ENCODE assay signal across 18 cellular contexts in the genomic region with DNA sequence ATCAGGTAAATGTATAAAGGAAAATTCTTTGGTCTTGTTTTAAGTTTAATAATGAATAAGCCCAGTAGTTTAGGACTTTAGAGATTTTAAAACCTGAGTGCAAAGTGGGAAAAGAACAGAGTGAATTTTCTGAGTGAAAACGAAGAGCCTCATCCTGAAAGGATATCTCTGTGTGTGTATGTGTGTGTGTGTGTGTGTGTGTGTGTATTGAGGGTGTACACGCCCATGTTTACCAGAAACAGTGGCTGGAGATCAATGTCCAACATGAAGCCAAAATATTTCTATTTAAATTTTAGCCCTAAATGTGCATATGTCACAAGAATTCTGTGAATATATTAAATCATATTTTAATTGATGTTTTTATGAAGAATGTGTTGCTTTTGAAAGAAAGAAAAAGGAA.
DNase-seq lines count a peak whose midpoint lies in the region; ATAC-seq, FAIRE-seq and TF ChIP-seq lines count a peak whose summit lies in the region.
"Had no signal": no experiment of that assay in that cellular context is flagged by ENCODE, and none has a peak within 500 bp of the region (broad histone marks: within the 10 kb centered on the region; RNA-seq: fewer than 3 reads in every experiment).

No MANE protein-coding gene starts in this region.

- no TSS peak for BruUV-seq in K562 (replicated peaks; lab: Mats Ljungman, UMichigan)

- H3K36me3 ChIP-seq in K562 (ENCODE audit: control insufficient read depth, insufficient read depth, low read length), result no peaks in the 10 kb centered on the region
- no peaks in the 10 kb centered on the region for H3K36me3 ChIP-seq in CD8-positive, alpha-beta T cell (ENCODE audit: insufficient read depth, low read length)

- TF ChIP-seq POLR2A in K562 (conservative IDR thresholded peaks at IDR 0.05), result no peak

- in situ Hi-C loops in K562 (cut with MboI), result no loop called here

- no peak overlapping the region for H3K4me3 Mint-ChIP-seq in naive thymus-derived CD8-positive, alpha-beta T cell
- H3K4me3 Mint-ChIP-seq in CD8-positive, alpha-beta T cell, result no peak overlapping the region
- H3K4me3 Mint-ChIP-seq: CD4-positive, alpha-beta memory T cell; H9 had no signal

- no peak for TF ChIP-seq CTCF in K562 (IDR thresholded peaks at IDR 0.05 in 2 of 3, conservative IDR thresholded peaks at IDR 0.05 in 1 of 3; ENCODE audit: insufficient read depth in 2 of 3, low read depth in 1 of 3, low read length in 3 of 3)
- no peak for TF ChIP-seq CTCF in CD8-positive, alpha-beta T cell (IDR thresholded peaks at IDR 0.05)

- no peaks in the 10 kb centered on the region for H3K9me1 ChIP-seq in K562 (ENCODE audit: control insufficient read depth, insufficient read depth, low read length)

- CTCF ChIA-PET in K562 (lab: Yijun Ruan, JAX; ENCODE audit: low intra/inter-chr PET ratio), result no interaction called here
- CTCF ChIA-PET in CD8-positive, alpha-beta T cell (lab: Charles Lee), result no interaction called here

- intact Hi-C loops in K562 (cut with micrococcal nuclease), result no loop called here
- intact Hi-C loops in CD8-positive, alpha-beta T cell (cut with DNase I, micrococcal nuclease), result no loop called here

- no peaks in the 10 kb centered on the region for H3K4me1 Mint-ChIP-seq in naive thymus-derived CD8-positive, alpha-beta T cell
- no peaks in the 10 kb centered on the region for H3K4me1 Mint-ChIP-seq in CD8-positive, alpha-beta T cell (ENCODE audit: low read depth)
- H3K4me1 Mint-ChIP-seq: CD4-positive, alpha-beta memory T cell had no signal

- no peak overlapping the region for H3K27ac Mint-ChIP-seq in naive thymus-derived CD8-positive, alpha-beta T cell
- H3K27ac Mint-ChIP-seq in CD8-positive, alpha-beta T cell, result no peak overlapping the region
- H3K27ac Mint-ChIP-seq: CD4-positive, alpha-beta memory T cell had no signal

- no peak for TF ChIP-seq EP300 in K562 (IDR thresholded peaks at IDR 0.05; ENCODE audit: low read length)

- H3K9ac ChIP-seq in K562 (ENCODE audit: insufficient read depth in 1 of 2, low read depth in 2 of 2, low read length in 2 of 2), result 0 out of 4 replicates have a peak overlapping the region, but pooled peaks of 1 of the 2 experiments have one; percentile 10
- H3K9ac ChIP-seq: GM23248 had no signal

- no peaks in the 10 kb centered on the region for H3K36me3 Mint-ChIP-seq in naive thymus-derived CD8-positive, alpha-beta T cell
- no peaks in the 10 kb centered on the region for H3K36me3 Mint-ChIP-seq in CD8-positive, alpha-beta T cell
- H3K36me3 Mint-ChIP-seq: CD4-positive, alpha-beta memory T cell had no signal

- 29% methylated on average over 2 of the region's 2 CpGs for WGBS in K562 (ENCODE audit: insufficient coverage, low coverage, missing lambda C conversion rate)

- peak; percentile 6 for DNase-seq in NCI-H2227 (lab: John Stamatoyannopoulos, UW; ENCODE audit: unreplicated experiment)
- DNase-seq in NCI-H69 (lab: John Stamatoyannopoulos, UW), result peak; percentile 49
- DNase-seq in K562 (ENCODE audit: extremely low read depth in 1 of 4, low spot score in 3 of 4), result no peak
- no peak for DNase-seq in DMS53 (lab: John Stamatoyannopoulos, UW)
- no peak for DNase-seq in naive thymus-derived CD8-positive, alpha-beta T cell
- no peak for DNase-seq in CD8-positive, alpha-beta T cell
- DNase-seq: C1 segment of cervical spinal cord; Caco-2; CD4-positive, alpha-beta memory T cell; DMS153; DMS79; EL; GDM1; GM23248; H9 had no signal

- no peak for ATAC-seq in K562
- ATAC-seq in naive thymus-derived CD8-positive, alpha-beta T cell, result no peak
- no peak for ATAC-seq in CD8-positive, alpha-beta T cell
- ATAC-seq: GM12878, HCT116 had no signal

- H3K27me3 Mint-ChIP-seq in naive thymus-derived CD8-positive, alpha-beta T cell, result no peaks in the 10 kb centered on the region
- no peaks in the 10 kb centered on the region for H3K27me3 Mint-ChIP-seq in CD8-positive, alpha-beta T cell (ENCODE audit: low read depth)
- H3K27me3 Mint-ChIP-seq: CD4-positive, alpha-beta memory T cell had no signal

- no peak for FAIRE-seq in K562 (lab: Jason Lieb, UNC)
- FAIRE-seq: GM12878, GM19239 had no signal

- H3K27me3 ChIP-seq in K562 (ENCODE audit: control insufficient read depth in 2 of 2, insufficient read depth in 2 of 2, low read length in 2 of 2), result no peaks in the 10 kb centered on the region
- H3K27me3 ChIP-seq in CD8-positive, alpha-beta T cell (ENCODE audit: insufficient read depth, low read length), result no peaks in the 10 kb centered on the region

- peak overlapping the region; percentile 54; the same call in 1 of the 2 replicates for H2AFZ ChIP-seq in K562 (ENCODE audit: low read depth, low read length)
- H2AFZ ChIP-seq: GM23248 had no signal

- H4K20me1 ChIP-seq in K562 (replicated peaks; ENCODE audit: control insufficient read depth, insufficient read depth, low read length), result no peaks in the 10 kb centered on the region

- H3K79me2 ChIP-seq in K562 (ENCODE audit: control insufficient read depth, insufficient read depth, low read length), result peaks cover 23% of the 10 kb centered on the region

- POLR2A ChIA-PET in K562 (lab: Yijun Ruan, JAX), result no interaction called here
- POLR2A ChIA-PET in naive thymus-derived CD8-positive, alpha-beta T cell (lab: Charles Lee), result no interaction called here
- POLR2A ChIA-PET in CD8-positive, alpha-beta T cell (lab: Charles Lee), result no interaction called here

- peak overlapping the region; percentile 34; the same call in 1 of the 2 replicates for H3K4me2 ChIP-seq in K562 (ENCODE audit: insufficient read depth, low read length)

- H3K4me1 ChIP-seq in K562 (replicated peaks in 1 of 2; ENCODE audit: control insufficient read depth in 2 of 2, insufficient read depth in 2 of 2, low read length in 2 of 2), result peaks cover 0 to 4% of the 10 kb centered on the region in 2 experiments; a peak in 2 of 5 replicates
- no peaks in the 10 kb centered on the region for H3K4me1 ChIP-seq in CD8-positive, alpha-beta T cell (ENCODE audit: insufficient read depth, low read length)
- H3K4me1 ChIP-seq: Caco-2 had no signal

- H3K4me3 ChIP-seq in K562, result no peak overlapping the region
- H3K4me3 ChIP-seq in CD8-positive, alpha-beta T cell (ENCODE audit: low read depth, low read length), result no peak overlapping the region
- H3K4me3 ChIP-seq: GM12878, GM23248 had no signal

- TF ChIP-seq RAD21 in K562 (CRISPR knock-in tag; conservative IDR thresholded peaks at IDR 0.05 in 1 of 2, IDR thresholded peaks at IDR 0.05 in 1 of 2), result no peak

- H3K9me3 Mint-ChIP-seq in naive thymus-derived CD8-positive, alpha-beta T cell, result peaks cover 0 to 3% (median 1%) of the 10 kb centered on the region in 9 donors
- H3K9me3 Mint-ChIP-seq in CD8-positive, alpha-beta T cell, result peaks cover 5% of the 10 kb centered on the region
- H3K9me3 Mint-ChIP-seq: H9 had no signal

- H3K9me3 ChIP-seq in K562 (replicated peaks; ENCODE audit: control insufficient read depth, insufficient read depth, low read depth, low read length), result no peaks in the 10 kb centered on the region
- no peaks in the 10 kb centered on the region for H3K9me3 ChIP-seq in CD8-positive, alpha-beta T cell (ENCODE audit: low read length)
- H3K9me3 ChIP-seq: Caco-2 had no signal

- H3K27ac ChIP-seq in K562 (ENCODE audit: extremely low read depth, low read depth, low read length), result peak overlapping the region; percentile 61; the same call in 1 of the 3 replicates
- H3K27ac ChIP-seq in CD8-positive, alpha-beta T cell (ENCODE audit: low read depth, low read length), result no peak overlapping the region
- H3K27ac ChIP-seq: GM23248 had no signal

TF ChIP-seq in K562, 482 proteins besides CTCF, POLR2A, EP300 and RAD21:
- TF ChIP-seq DPF2 (IDR thresholded peaks at IDR 0.05) (0 out of 2 replicates have a peak, but pooled peaks have one; percentile 21), FOXJ2 (tag; IDR thresholded peaks at IDR 0.05) (0 out of 2 replicates have a peak, but pooled peaks have one; percentile 17), FOXK2 (conservative IDR thresholded peaks at IDR 0.05 in 1 of 2, IDR thresholded peaks at IDR 0.05 in 1 of 2; ENCODE audit: low read depth in 2 of 2) (peak; percentile 50 to 61; a peak in 1 of 4 replicates), ELF2 (CRISPR knock-in tag; IDR thresholded peaks at IDR 0.05) (no peak), PRPF4 (IDR thresholded peaks at IDR 0.05; ENCODE audit: insufficient read depth, low read depth, low read length, poor library complexity, severe bottlenecking) (no peak)

Comparison
In these comparisons a context has a peak if more than half of its experiments do, and no peak if none do; other contexts are left out.
1. DNase-seq: peak in NCI-H2227 (single experiment) and NCI-H69 (single experiment); none in K562 (0 of 4), DMS53 (single experiment), naive thymus-derived CD8-positive, alpha-beta T cell (0 of 10) and CD8-positive, alpha-beta T cell (0 of 7).